ENCODE assay signal across 1 cellular context in genomic region chr2:197072533-197072932, GRCh38.
TF ChIP-seq lines count a peak whose summit lies in the region.

No MANE protein-coding gene starts in this region.

TF ChIP-seq in SK-N-SH treated with all-trans-retinoic acid at 6 μM for 48 hours, 23 proteins besides CTCF, POLR2A, EP300 and RAD21 (continued from another document):
- TF ChIP-seq PATZ1 (CRISPR knock-in tag; IDR thresholded peaks at IDR 0.05; ENCODE audit: borderline replicate concordance): no peak
- no peak for TF ChIP-seq OSR1 (CRISPR knock-in tag; IDR thresholded peaks at IDR 0.05)
- TF ChIP-seq ISL1 (CRISPR knock-in tag; IDR thresholded peaks at IDR 0.05): no peak
- no peak for TF ChIP-seq GLIS3 (CRISPR knock-in tag; IDR thresholded peaks at IDR 0.05)
- TF ChIP-seq TCF4 (CRISPR knock-in tag; IDR thresholded peaks at IDR 0.05; ENCODE audit: borderline replicate concordance): no peak
- TF ChIP-seq ZC3H10 (CRISPR knock-in tag; IDR thresholded peaks at IDR 0.05): no peak
